Comparison of ENCODE assay signal across 23 cellular contexts in the genomic region with DNA sequence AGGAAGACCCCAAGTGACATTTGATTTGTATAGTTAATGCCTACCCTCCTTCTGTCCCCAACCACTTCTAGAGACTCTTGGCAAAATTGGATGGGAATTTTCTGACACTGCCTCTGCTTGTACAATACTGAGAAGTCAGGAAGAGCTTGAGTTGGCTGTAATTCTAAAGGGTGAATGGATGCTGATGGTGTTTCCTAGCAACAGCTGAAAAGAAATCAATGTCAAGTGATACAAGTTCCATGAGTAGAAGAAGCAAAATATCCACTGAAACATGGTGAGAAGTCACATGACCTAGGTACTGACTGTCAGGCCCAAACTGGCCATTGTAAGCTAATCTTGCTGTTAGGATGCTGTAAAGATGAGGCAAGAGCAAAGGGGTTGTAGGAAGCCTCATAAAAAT. TPM values are rescaled to one million over a fixed set of nuclear protein-coding genes. Genes with fewer than 3 reads are reported as not detected.
A peak's percentile ranks its signal among the peaks of the same experiment; 100 is the strongest.
DNase-seq lines count a peak whose midpoint lies in the region; ATAC-seq, FAIRE-seq and TF ChIP-seq lines count a peak whose summit lies in the region.
"Had no signal": no experiment of that assay in that cellular context is flagged by ENCODE, and none has a peak within 500 bp of the region (broad histone marks: within the 10 kb centered on the region; RNA-seq: fewer than 3 reads in every experiment).

No MANE protein-coding gene starts in this region.

- peaks cover 0 to 4% (median 0%) of the 10 kb centered on the region in 5 experiments for H3K9me3 Mint-ChIP-seq in brain
- no peaks in the 10 kb centered on the region for H3K9me3 Mint-ChIP-seq in CD14-positive monocyte
- H3K9me3 Mint-ChIP-seq: CD4-positive, alpha-beta T cell; CD8-positive, alpha-beta T cell had no signal

- ATAC-seq in K562 (no peak), HG03460 (IDR thresholded peaks at IDR 0.05; ENCODE audit: unreplicated experiment) (no peak)
- ATAC-seq: CD8-positive, alpha-beta T cell had no signal

- intact Hi-C loops in K562 (cut with micrococcal nuclease), result no loop called here
- intact Hi-C loops in CD14-positive monocyte (cut with micrococcal nuclease), result no loop called here

- H2AK5ac ChIP-seq in neuronal stem cell (ENCODE audit: low read depth, low read length), result no peak overlapping the region

- H2BK5ac ChIP-seq in neuronal stem cell (ENCODE audit: low read length), result no peak overlapping the region

- H3K4ac ChIP-seq in neuronal stem cell (ENCODE audit: low read length), result no peak overlapping the region

- H3K27ac ChIP-seq in K562 (ENCODE audit: extremely low read depth, low read depth, low read length) (no peak overlapping the region), neural cell (ENCODE audit: low read length) (peak overlapping the region; percentile 73), neuronal stem cell (replicated peaks; ENCODE audit: low read length) (no peak overlapping the region)
- H3K27ac ChIP-seq: BLaER1 had no signal

- DNase-seq in K562 (ENCODE audit: extremely low read depth in 1 of 4, low spot score in 3 of 4) (no peak), neuronal stem cell (ENCODE audit: low spot score) (no peak), CD14-positive monocyte (ENCODE audit: low spot score) (no peak), NCI-H187 (lab: John Stamatoyannopoulos, UW) (no peak)
- DNase-seq: 8988T; ACHN; BE2C; C1 segment of cervical spinal cord; Caco-2; Calu3; CD4-positive, alpha-beta T cell; CD8-positive, alpha-beta T cell; DMS79 treated with DMSO at 0.1 percent for 48 hours; GF-D8 had no signal

- H3K27me3 Mint-ChIP-seq in brain (no peaks in the 10 kb centered on the region), CD14-positive monocyte (ENCODE audit: low read depth in 3 of 3) (peaks cover 0 to 5% (median 2%) of the 10 kb centered on the region in 3 donors)

- TF ChIP-seq POLR2A in K562 (conservative IDR thresholded peaks at IDR 0.05), result no peak

- H3K27me3 ChIP-seq in K562 (ENCODE audit: control insufficient read depth in 2 of 2, insufficient read depth in 2 of 2, low read length in 2 of 2) (peaks cover 0 to 6% of the 10 kb centered on the region in 2 experiments; a peak in 2 of 5 replicates), neural cell (ENCODE audit: insufficient read depth, low read depth, low read length) (no peaks in the 10 kb centered on the region), neuronal stem cell (ENCODE audit: control insufficient read depth in 3 of 3, insufficient read depth in 3 of 3, low read depth in 1 of 3, low read length in 3 of 3) (no peaks in the 10 kb centered on the region)
- H3K27me3 ChIP-seq: BE2C, BLaER1 had no signal

- H3K4me2 ChIP-seq in K562 (ENCODE audit: insufficient read depth, low read length) (no peak overlapping the region), neural cell (ENCODE audit: low read length) (peak overlapping the region; percentile 65), neuronal stem cell (ENCODE audit: insufficient read depth, low read length, poor library complexity, severe bottlenecking) (no peak overlapping the region)
- H3K4me2 ChIP-seq: BLaER1 had no signal

- H2BK120ac ChIP-seq in neuronal stem cell (ENCODE audit: low read depth, low read length), result no peak overlapping the region

- no peak for FAIRE-seq in K562 (lab: Jason Lieb, UNC)
- FAIRE-seq: A204.1, D721Med, G401.6, GM12891, GM19239 had no signal

- TF ChIP-seq CTCF in K562 (IDR thresholded peaks at IDR 0.05 in 2 of 3, conservative IDR thresholded peaks at IDR 0.05 in 1 of 3; ENCODE audit: insufficient read depth in 2 of 3, low read depth in 1 of 3, low read length in 3 of 3) (no peak), brain (conservative IDR thresholded peaks at IDR 0.05) (no peak), neural cell (IDR thresholded peaks at IDR 0.05; ENCODE audit: poor library complexity, severe bottlenecking) (no peak), CD14-positive monocyte (IDR thresholded peaks at IDR 0.05) (no peak)

- in situ Hi-C loops in K562 (cut with MboI), result no loop called here

- H3K18ac ChIP-seq in neuronal stem cell (ENCODE audit: low read length), result no peak overlapping the region

- H3K4me1 ChIP-seq in K562 (replicated peaks in 1 of 2; ENCODE audit: control insufficient read depth in 2 of 2, insufficient read depth in 2 of 2, low read length in 2 of 2) (no peaks in the 10 kb centered on the region), neuronal stem cell (ENCODE audit: control insufficient read depth in 2 of 2, insufficient read depth in 1 of 2, low read depth in 1 of 2, low read length in 2 of 2) (peaks cover 0 to 13% of the 10 kb centered on the region in 2 donors)
- H3K4me1 ChIP-seq: BE2C, Caco-2 had no signal

- H4K8ac ChIP-seq in neuronal stem cell (ENCODE audit: low read depth, low read length), result no peak overlapping the region

- no peaks in the 10 kb centered on the region for H3F3A ChIP-seq in neural cell (ENCODE audit: insufficient read depth, low read length, poor library complexity, severe bottlenecking)

- H2AFZ ChIP-seq in K562 (ENCODE audit: low read depth, low read length) (no peak overlapping the region), neural cell (ENCODE audit: low read depth, low read length) (peak overlapping the region; percentile 24), neuronal stem cell (ENCODE audit: low read length) (peak overlapping the region; percentile 11)

- no peaks in the 10 kb centered on the region for H3K9me2 ChIP-seq in neural cell (ENCODE audit: insufficient read depth, low read length)

- no peak overlapping the region for H3K9ac ChIP-seq in K562 (ENCODE audit: insufficient read depth in 1 of 2, low read depth in 2 of 2, low read length in 2 of 2)
- H3K9ac ChIP-seq in neural cell (ENCODE audit: low read length), result peak overlapping the region; percentile 10
- no peak overlapping the region for H3K9ac ChIP-seq in neuronal stem cell (ENCODE audit: low read depth, low read length, poor library complexity)
- H3K9ac ChIP-seq: BLaER1 had no signal

- H3K14ac ChIP-seq in neuronal stem cell (ENCODE audit: low read length), result no peak overlapping the region

- no peak overlapping the region for H3K23ac ChIP-seq in neuronal stem cell (ENCODE audit: low read depth, low read length, poor library complexity)

- no peak for TF ChIP-seq EP300 in K562 (IDR thresholded peaks at IDR 0.05; ENCODE audit: low read length)
- peak; percentile 72 for TF ChIP-seq EP300 in neural cell (conservative IDR thresholded peaks at IDR 0.05; ENCODE audit: poor library complexity, severe bottlenecking)

- POLR2A ChIA-PET in K562 (lab: Yijun Ruan, JAX), result interaction anchor here (1.7 to 1.9 kb wide), 2 partner anchors 11 to 31 kb away, joined by 5 to 7 read pairs; no protein-coding TSS in a partner anchor

- no peak overlapping the region for H4K91ac ChIP-seq in neuronal stem cell (ENCODE audit: low read depth, low read length, poor library complexity)

- H3K9me3 ChIP-seq in K562 (replicated peaks; ENCODE audit: control insufficient read depth, insufficient read depth, low read depth, low read length), result no peaks in the 10 kb centered on the region
- H3K9me3 ChIP-seq in neural cell (ENCODE audit: low read length), result no peaks in the 10 kb centered on the region
- no peaks in the 10 kb centered on the region for H3K9me3 ChIP-seq in neuronal stem cell (replicated peaks in 1 of 2; ENCODE audit: control insufficient read depth in 2 of 2, insufficient read depth in 1 of 2, low read depth in 1 of 2, low read length in 2 of 2)
- H3K9me3 ChIP-seq: BE2C, BLaER1, Caco-2 had no signal

- H3K36me3 ChIP-seq in K562 (ENCODE audit: control insufficient read depth, insufficient read depth, low read length) (no peaks in the 10 kb centered on the region), neural cell (ENCODE audit: insufficient read depth, low read length) (no peaks in the 10 kb centered on the region), neuronal stem cell (replicated peaks in 1 of 2; ENCODE audit: control insufficient read depth in 2 of 2, insufficient read depth in 2 of 2, low read length in 2 of 2) (no peaks in the 10 kb centered on the region)
- H3K36me3 ChIP-seq: BE2C, BLaER1 had no signal

- CTCF ChIA-PET in K562 (lab: Yijun Ruan, JAX; ENCODE audit: low intra/inter-chr PET ratio), result no interaction called here

- peaks cover 20% of the 10 kb centered on the region for H3K4me1 Mint-ChIP-seq in brain
- peaks cover 3% of the 10 kb centered on the region for H3K4me1 Mint-ChIP-seq in CD14-positive monocyte

- H4K20me1 ChIP-seq in K562 (replicated peaks; ENCODE audit: control insufficient read depth, insufficient read depth, low read length) (no peaks in the 10 kb centered on the region), neural cell (ENCODE audit: insufficient read depth) (no peaks in the 10 kb centered on the region)
- H4K20me1 ChIP-seq: BLaER1 had no signal

- no peak overlapping the region for H2BK12ac ChIP-seq in neuronal stem cell (ENCODE audit: low read length)

- H3K4me3 ChIP-seq in K562 (no peak overlapping the region), neural cell (ENCODE audit: low read length) (peak overlapping the region; percentile 30), neuronal stem cell (ENCODE audit: low read length in 2 of 2) (no peak overlapping the region)
- H3K4me3 ChIP-seq: BLaER1 had no signal

- TF ChIP-seq RAD21 in K562 (CRISPR knock-in tag; conservative IDR thresholded peaks at IDR 0.05 in 1 of 2, IDR thresholded peaks at IDR 0.05 in 1 of 2) (no peak), neural cell (conservative IDR thresholded peaks at IDR 0.05) (no peak)

- H3K79me2 ChIP-seq in K562 (ENCODE audit: control insufficient read depth, insufficient read depth, low read length), result no peaks in the 10 kb centered on the region
- no peaks in the 10 kb centered on the region for H3K79me2 ChIP-seq in neural cell (replicated peaks; ENCODE audit: insufficient read depth, low read length)

- H3K9me1 ChIP-seq in K562 (ENCODE audit: control insufficient read depth, insufficient read depth, low read length), result no peaks in the 10 kb centered on the region

- no peak overlapping the region for H2BK15ac ChIP-seq in neuronal stem cell (ENCODE audit: low read length)

- H3K4me3 Mint-ChIP-seq in brain, result no peak overlapping the region
- H3K4me3 Mint-ChIP-seq in CD14-positive monocyte, result no peak overlapping the region
- H3K4me3 Mint-ChIP-seq: CD4-positive, alpha-beta T cell; CD8-positive, alpha-beta T cell had no signal

- H3K27ac Mint-ChIP-seq in brain (peak overlapping the region in 3 of 5 experiments; percentile 0 to 51 (median 48)), CD14-positive monocyte (no peak overlapping the region)
- H3K27ac Mint-ChIP-seq: CD4-positive, alpha-beta T cell; CD8-positive, alpha-beta T cell had no signal

- H3K36me3 Mint-ChIP-seq in brain (no peaks in the 10 kb centered on the region), CD14-positive monocyte (no peaks in the 10 kb centered on the region)
- H3K36me3 Mint-ChIP-seq: CD8-positive, alpha-beta T cell had no signal

- no TSS peak for BruUV-seq in K562 (replicated peaks; lab: Mats Ljungman, UMichigan)

- H3K79me1 ChIP-seq in neuronal stem cell (ENCODE audit: low read depth, low read length), result no peaks in the 10 kb centered on the region

RNA-seq across cellular contexts. Expression of a gene that starts 42.1 kb away (rescaled TPM):
- total RNA-seq in K562 (2011; cell fraction: chromatin; rRNA removed; ENCODE audit: low replicate concordance), result 13.4 and 22.9 TPM in 2 replicates
- total RNA-seq in K562 (2011; cell fraction: nucleolus; rRNA removed), result 17.5 and 20.2 TPM in 2 replicates
- 25.4 and 30.2 TPM in 2 replicates for total RNA-seq in K562 (2011; cell fraction: nucleoplasm; rRNA removed)
- 115 and 178 TPM in 2 replicates for total RNA-seq in K562 (2014; rRNA removed)
- 257 and 267 TPM in 2 replicates for total RNA-seq in K562 (2014; rRNA removed; fragmentation: Illumina TruSeq; extraction: Trizol)
- 264 and 283 TPM in 2 replicates for total RNA-seq in K562 (2015; rRNA removed; fragmentation: Illumina TruSeq; extraction: Trizol)
- 149 and 163 TPM in 2 replicates for total RNA-seq in K562 (2021)
- polyA plus RNA-seq in K562 (2011; rRNA removed), result 205 and 298 TPM in 2 replicates
- 158 and 263 TPM in 2 replicates for polyA plus RNA-seq in K562 (2011; cell fraction: cytosol; rRNA removed)
- 54.9 and 90.7 TPM in 2 replicates for polyA plus RNA-seq in K562 (2011; cell fraction: nucleus; rRNA removed)
- 149 and 336 TPM in 2 replicates for polyA plus RNA-seq in K562 (2012)
- 344 and 367 TPM in 2 replicates for polyA plus RNA-seq in K562 (2014; fragmentation: Illumina TruSeq; extraction: Trizol)
- polyA plus RNA-seq in K562 (2014; fragmentation: Nextera tagmentation; extraction: Ambion mirVana), result 100 to 1,000 TPM; 862 to 986 TPM
- polyA plus RNA-seq in K562 (2014; rRNA removed), result 200 and 224 TPM in 2 replicates
- 168 and 184 TPM in 2 replicates for polyA minus RNA-seq in K562 (2011; rRNA and poly(A)+ RNA removed)
- polyA minus RNA-seq in K562 (2011; cell fraction: cytosol; rRNA and poly(A)+ RNA removed), result 69.4 and 75.6 TPM in 2 replicates
- 13.5 and 28.2 TPM in 2 replicates for polyA minus RNA-seq in K562 (2011; cell fraction: nucleus; rRNA and poly(A)+ RNA removed)
- 154 TPM for polyA plus RNA-seq in brain (ENCODE audit: insufficient read depth, low read depth, low replicate concordance)
- 357 and 381 TPM in 2 replicates for polyA plus RNA-seq in neural cell
- polyA minus RNA-seq in neural cell, result 85.9 and 120 TPM in 2 replicates
- polyA plus RNA-seq in neuronal stem cell (2013, experiment 1 of 2), result 295 TPM
- polyA plus RNA-seq in neuronal stem cell (2013, experiment 2 of 2), result 295 TPM
- 100 to 1,000 TPM; 286 to 302 TPM for polyA plus RNA-seq in CD14-positive monocyte

Comparison
In these comparisons a context has a peak if more than half of its experiments do, and no peak if none do; other contexts are left out.
1. H3K27ac Mint-ChIP-seq: peak in brain (3 of 5); none in CD14-positive monocyte (0 of 7).